18 cellular contexts compared by ENCODE assay signal in genomic region chr1:162680419-162681126, GRCh38. TPM values are rescaled to one million over a fixed set of nuclear protein-coding genes. Genes with fewer than 3 reads are reported as not detected.
DNase-seq lines count a peak whose midpoint lies in the region; ATAC-seq, FAIRE-seq and TF ChIP-seq lines count a peak whose summit lies in the region.
"Had no signal": no experiment of that assay in that cellular context is flagged by ENCODE, and none has a peak within 500 bp of the region (broad histone marks: within the 10 kb centered on the region; RNA-seq: fewer than 3 reads in every experiment).

No MANE protein-coding gene starts in this region.

- H3K36me3 ChIP-seq in gastroesophageal sphincter: no peaks in the 10 kb centered on the region
- H3K36me3 ChIP-seq in sigmoid colon: no peaks in the 10 kb centered on the region
- H3K36me3 ChIP-seq: brain microvascular endothelial cell had no signal

- DNase-seq in GM12891 (ENCODE audit: insufficient read length, low spot score) (no peak), sigmoid colon (no peak), NCI-H510A (lab: John Stamatoyannopoulos, UW) (no peak), Kasumi-1 (lab: John Stamatoyannopoulos, UW) (no peak), C1 segment of cervical spinal cord (lab: John Stamatoyannopoulos, UW) (no peak), cerebellum (ENCODE audit: low spot score) (no peak)
- DNase-seq: activated gamma-delta T cell; brain microvascular endothelial cell; DND-41; endodermal cell; MM.1S; NK-92 treated with Interleukin-12 subunit alpha and Interleukin-12 subunit beta, amount 100 ng/mL, for 24 hours had no signal

- no peaks in the 10 kb centered on the region for H3K9me3 ChIP-seq in gastroesophageal sphincter
- H3K9me3 ChIP-seq in sigmoid colon: no peaks in the 10 kb centered on the region

- 36 to 39% methylated on average over 5 of the region's 5 CpGs for WGBS in gastroesophageal sphincter (ENCODE audit: low coverage in 1 of 2), 2 donors
- WGBS in sigmoid colon, 2 donors: 86 to 90% methylated on average over 5 of the region's 5 CpGs

- intact Hi-C loops in sigmoid colon (cut with DNase I): loop anchor here (10.0 kb wide), 1 partner anchor 116 kb away; the partner anchor contains the start of gene UAP1

- no peak overlapping the region for H3K4me3 ChIP-seq in gastroesophageal sphincter
- H3K4me3 ChIP-seq in sigmoid colon: no peak overlapping the region
- H3K4me3 ChIP-seq: SK-N-MC, skin epidermis had no signal

- no peak for ATAC-seq in SK-N-SH treated with all-trans-retinoic acid at 6 μM for 48 hours
- ATAC-seq in gastroesophageal sphincter: peak; percentile 17

- H3K4me1 ChIP-seq in gastroesophageal sphincter (peaks cover 31 to 77% (median 50%) of the 10 kb centered on the region in 3 donors), sigmoid colon (peaks cover 0 to 81% (median 68%) of the 10 kb centered on the region in 4 donors)

- no peak for TF ChIP-seq CTCF in gastroesophageal sphincter (IDR thresholded peaks at IDR 0.05)
- no peak for TF ChIP-seq CTCF in sigmoid colon (IDR thresholded peaks at IDR 0.05)

- TF ChIP-seq POLR2A in GM12891 (IDR thresholded peaks at IDR 0.05; ENCODE audit: low read depth, low read length) (no peak), gastroesophageal sphincter (IDR thresholded peaks at IDR 0.05) (no peak), sigmoid colon (IDR thresholded peaks at IDR 0.05) (no peak)

- TF ChIP-seq EP300 in gastroesophageal sphincter (IDR thresholded peaks at IDR 0.05) (no peak), sigmoid colon (IDR thresholded peaks at IDR 0.05) (peak in 2 of 4 donors; percentile 14 to 63)

- H3K27ac ChIP-seq in gastroesophageal sphincter (peak overlapping the region; percentile 47 to 73 (median 59)), sigmoid colon (peak overlapping the region; percentile 61 to 85 (median 78))
- H3K27ac ChIP-seq: brain microvascular endothelial cell, C4-2B, SK-N-MC, VCaP had no signal

- H3K27me3 ChIP-seq in gastroesophageal sphincter: no peaks in the 10 kb centered on the region
- H3K27me3 ChIP-seq in sigmoid colon: no peaks in the 10 kb centered on the region
- H3K27me3 ChIP-seq: brain microvascular endothelial cell had no signal

- FAIRE-seq in GM12891 (lab: Jason Lieb, UNC): peak; percentile 54

TF ChIP-seq in GM12891, 5 proteins besides CTCF, POLR2A, EP300 and RAD21:
- no peak for TF ChIP-seq TAF1 (IDR thresholded peaks at IDR 0.05; ENCODE audit: low read depth, low read length)
TF ChIP-seq in GM12891: peak in this region for 0.

TF ChIP-seq in SK-N-SH treated with all-trans-retinoic acid at 6 μM for 48 hours, 23 proteins besides CTCF, POLR2A, EP300 and RAD21:
- no peak for TF ChIP-seq OSR1 (CRISPR knock-in tag; IDR thresholded peaks at IDR 0.05)
- peak; percentile 8; the same call in 1 of the 2 replicates for TF ChIP-seq TOX (CRISPR knock-in tag; IDR thresholded peaks at IDR 0.05; ENCODE audit: borderline replicate concordance)
- no peak for TF ChIP-seq PATZ1 (CRISPR knock-in tag; IDR thresholded peaks at IDR 0.05; ENCODE audit: borderline replicate concordance)
- TF ChIP-seq POU6F1 (CRISPR knock-in tag; IDR thresholded peaks at IDR 0.05; ENCODE audit: borderline replicate concordance, low read depth): peak; percentile 41; the same call in 1 of the 2 replicates
- no peak for TF ChIP-seq TSHZ2 (CRISPR knock-in tag; IDR thresholded peaks at IDR 0.05)
- no peak for TF ChIP-seq CSDC2 (CRISPR knock-in tag; IDR thresholded peaks at IDR 0.05)
TF ChIP-seq in SK-N-SH treated with all-trans-retinoic acid at 6 μM for 48 hours: peak in this region for 2.

RNA-seq across cellular contexts. Expression of gene DDR2, which starts 48.3 kb away (rescaled TPM):
- polyA plus RNA-seq in GM12891 (2012; ENCODE audit: low read depth, missing spikeins): 4.9 TPM
- 100 to 1,000 TPM; 165 to 241 (median 199) TPM for total RNA-seq in gastroesophageal sphincter
- 100 to 1,000 TPM; 150 to 236 (median 225) TPM for total RNA-seq in sigmoid colon
- 10 to 100 TPM in 2 of 3 donors, 1 to 10 TPM in 1; 3.5 to 50.5 (median 18.0) TPM for polyA plus RNA-seq in sigmoid colon
- 15.0 TPM for total RNA-seq in cerebellum
